15 cellular contexts compared by ENCODE assay signal in the genomic region with DNA sequence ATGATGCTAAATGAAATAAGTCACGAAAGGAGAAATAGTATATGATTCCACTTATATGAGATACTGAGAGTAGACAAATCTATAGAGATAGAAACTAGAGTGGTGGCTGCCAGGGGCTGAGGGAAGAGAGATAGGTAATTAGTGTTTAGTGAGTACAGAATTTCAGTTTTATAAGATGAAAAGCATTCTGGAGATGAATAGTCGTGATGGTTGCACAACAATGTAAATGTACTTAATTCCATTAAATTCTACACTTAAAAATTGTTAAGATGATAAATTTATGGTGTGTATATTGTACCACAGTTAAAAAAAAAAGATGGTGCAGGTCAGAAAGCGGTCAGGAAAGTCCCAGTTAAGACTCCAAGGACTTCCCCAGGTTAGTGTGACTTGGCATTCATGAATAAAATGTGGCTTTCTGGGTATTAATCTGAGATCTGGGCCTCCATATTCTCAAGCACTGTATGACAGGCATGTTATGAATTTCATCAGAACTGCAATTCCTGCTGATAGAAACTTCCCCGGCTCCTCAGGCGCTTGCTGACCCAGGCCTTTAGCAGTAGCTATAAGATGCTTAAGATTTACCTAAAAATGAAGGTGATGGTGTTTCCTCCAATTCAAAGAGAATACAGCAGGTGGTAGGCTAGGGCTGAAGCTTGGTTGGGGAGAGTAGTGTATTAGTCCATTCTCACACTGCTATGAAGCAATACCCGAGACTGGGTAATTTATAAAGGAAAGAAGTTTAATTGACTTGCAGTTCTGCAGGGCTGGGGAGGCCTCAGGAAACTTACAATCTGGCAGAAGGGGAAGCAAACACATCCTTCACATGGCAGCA.
DNase-seq lines count a peak whose midpoint lies in the region; ATAC-seq and TF ChIP-seq lines count a peak whose summit lies in the region.
"Had no signal": no experiment of that assay in that cellular context is flagged by ENCODE, and none has a peak within 500 bp of the region (broad histone marks: within the 10 kb centered on the region; RNA-seq: fewer than 3 reads in every experiment).

No MANE protein-coding gene starts in this region.

- no peaks in the 10 kb centered on the region for H3K9me2 ChIP-seq in GM23248 (ENCODE audit: insufficient read depth)

- no peaks in the 10 kb centered on the region for H4K20me1 ChIP-seq in GM23248 (ENCODE audit: insufficient read depth)

- peaks cover 14% of the 10 kb centered on the region for H3F3A ChIP-seq in GM23248 (ENCODE audit: insufficient read depth)

- in situ Hi-C loops in GM23248 (cut with MboI) = no loop called here

- H3K9ac ChIP-seq in GM23248 = no peak overlapping the region
- H3K9ac ChIP-seq: parathyroid adenoma had no signal

- WGBS in GM23248 (ENCODE audit: low coverage in 1 of 2, low lambda C conversion rate in 2 of 2, missing lambda C conversion rate in 2 of 2), 2 experiments = 91 to 95% methylated on average over 6 of the region's 6 CpGs

- peak overlapping the region; percentile 29 for H3K4me2 ChIP-seq in GM23248 (ENCODE audit: unreplicated experiment)

- H2AFZ ChIP-seq in GM23248 = no peak overlapping the region
- H2AFZ ChIP-seq: parathyroid adenoma had no signal

- H3K36me3 ChIP-seq in GM06990 (ENCODE audit: control insufficient read depth, insufficient read depth, low read length) (no peaks in the 10 kb centered on the region), GM23248 (ENCODE audit: low read depth) (no peaks in the 10 kb centered on the region)
- H3K36me3 ChIP-seq: upper lobe of left lung had no signal

- H3K27ac ChIP-seq in GM23248 = peak overlapping the region; percentile 44; the same call in 1 of the 2 replicates
- H3K27ac ChIP-seq: dorsolateral prefrontal cortex, parathyroid adenoma, upper lobe of left lung had no signal

- ATAC-seq in GM19023 (IDR thresholded peaks at IDR 0.05; ENCODE audit: unreplicated experiment) (peak; percentile 59), HG03159 (IDR thresholded peaks at IDR 0.05; ENCODE audit: unreplicated experiment) (peak; percentile 61), GM19397 (IDR thresholded peaks at IDR 0.05; ENCODE audit: unreplicated experiment) (no peak)
- ATAC-seq: activated T-cell treated with anti-CD3 and anti-CD28 coated beads, Interleukin-2, amount 50 U/mL, for 4 hours; K562 had no signal

- H3K9me3 ChIP-seq in GM23248 (ENCODE audit: low read depth) = no peaks in the 10 kb centered on the region
- H3K9me3 ChIP-seq: upper lobe of left lung had no signal

- TF ChIP-seq CTCF in GM06990 (IDR thresholded peaks at IDR 0.05; ENCODE audit: insufficient read depth, low read length, poor library complexity, severe bottlenecking) = peak; percentile 18

- peak; percentile 42 for DNase-seq in GM06990 (ENCODE audit: extremely low read depth, insufficient read length)
- DNase-seq in GM23248 = no peak
- no peak for DNase-seq in 8988T
- DNase-seq in foreskin melanocyte = no peak
- no peak for DNase-seq in LoVo (ENCODE audit: low spot score)
- DNase-seq: ACHN; activated CD4-positive, CD25-positive, alpha-beta regulatory T cell; activated T-cell treated with anti-CD3 and anti-CD28 coated beads, Interleukin-2, amount 50 U/mL, for 4 hours; dorsolateral prefrontal cortex; upper lobe of left lung had no signal

- H3K4me1 ChIP-seq in GM23248 (ENCODE audit: insufficient read depth) = peaks cover 18% of the 10 kb centered on the region
- H3K4me1 ChIP-seq: parathyroid adenoma, upper lobe of left lung had no signal

- peak overlapping the region; percentile 29; the same call in 1 of the 2 replicates for H3K4me3 ChIP-seq in GM06990 (replicated peaks; ENCODE audit: low read depth, low read length)
- H3K4me3 ChIP-seq in GM23248 = no peak overlapping the region
- H3K4me3 ChIP-seq: dorsolateral prefrontal cortex, K562, upper lobe of left lung had no signal

- no peaks in the 10 kb centered on the region for H3K27me3 ChIP-seq in GM06990 (replicated peaks; ENCODE audit: control insufficient read depth, insufficient read depth, low read length)
- no peaks in the 10 kb centered on the region for H3K27me3 ChIP-seq in GM23248 (replicated peaks; ENCODE audit: insufficient read depth)
- H3K27me3 ChIP-seq: upper lobe of left lung had no signal

- no peaks in the 10 kb centered on the region for H3K79me2 ChIP-seq in GM23248 (ENCODE audit: insufficient read depth)
- H3K79me2 ChIP-seq: parathyroid adenoma had no signal
